In genomic region chr1:46790702-46791101, GRCh38 we compare ENCODE assay signal across 16 cellular contexts. TPM values are rescaled to one million over a fixed set of nuclear protein-coding genes. Genes with fewer than 3 reads are reported as not detected.
A peak's percentile ranks its signal among the peaks of the same experiment; 100 is the strongest.
DNase-seq lines count a peak whose midpoint lies in the region; ATAC-seq, FAIRE-seq and TF ChIP-seq lines count a peak whose summit lies in the region.
"Had no signal": no experiment of that assay in that cellular context is flagged by ENCODE, and none has a peak within 500 bp of the region (broad histone marks: within the 10 kb centered on the region; RNA-seq: fewer than 3 reads in every experiment).

No MANE protein-coding gene starts in this region.

- H3K27ac ChIP-seq in H9 (ENCODE audit: insufficient read length, low read depth, low read length) (no peak overlapping the region), endodermal cell (ENCODE audit: low read depth, low read length) (no peak overlapping the region), keratinocyte (ENCODE audit: control insufficient read depth, insufficient read depth, low read length) (no peak overlapping the region)
- H3K27ac ChIP-seq: C4-2B had no signal

- H3K79me1 ChIP-seq in H9 (ENCODE audit: insufficient read depth, low read depth, low read length, poor library complexity, severe bottlenecking), result no peaks in the 10 kb centered on the region

- H3K27me3 ChIP-seq in H9 (ENCODE audit: insufficient read depth, low read length) (no peaks in the 10 kb centered on the region), endodermal cell (ENCODE audit: control insufficient read depth, insufficient read depth, low read length, poor library complexity, severe bottlenecking) (no peaks in the 10 kb centered on the region), keratinocyte (ENCODE audit: control insufficient read depth, extremely low read depth, insufficient read depth, low read length) (no peaks in the 10 kb centered on the region)
- H3K27me3 ChIP-seq: BE2C had no signal

- H2BK12ac ChIP-seq in H9 (ENCODE audit: insufficient read length, low read depth, low read length), result peak overlapping the region; percentile 82

- H3K27ac Mint-ChIP-seq in H9, result no peak overlapping the region
- H3K27ac Mint-ChIP-seq in endodermal cell, result peak overlapping the region; percentile 65
- peak overlapping the region; percentile 22 for H3K27ac Mint-ChIP-seq in progenitor cell of endocrine pancreas
- H3K27ac Mint-ChIP-seq: CD4-positive, alpha-beta memory T cell had no signal

- no peaks in the 10 kb centered on the region for H3K23me2 ChIP-seq in H9 (ENCODE audit: insufficient read length, low read depth, low read length, poor library complexity, severe bottlenecking)

- no peaks in the 10 kb centered on the region for H4K20me1 ChIP-seq in H9 (ENCODE audit: control insufficient read depth, insufficient read depth, insufficient read length)
- H4K20me1 ChIP-seq in keratinocyte (ENCODE audit: control insufficient read depth, extremely low read depth, insufficient read depth, low read length), result no peaks in the 10 kb centered on the region

- FAIRE-seq in keratinocyte (lab: Jason Lieb, UNC), result no peak
- FAIRE-seq: A204.1, GM12891 had no signal

- no peak overlapping the region for H2AK5ac ChIP-seq in H9 (ENCODE audit: insufficient read length, low read length)

- dilution Hi-C loops in keratinocyte (cut with MboI; ENCODE audit: extremely low pct_ligation_motif_present, low sequenced_read_pairs), result no loop called here

- H3K9me3 ChIP-seq in H9 (ENCODE audit: control insufficient read depth, low read depth, low read length) (no peaks in the 10 kb centered on the region), endodermal cell (ENCODE audit: control insufficient read depth, low read length) (peaks cover 40% of the 10 kb centered on the region), keratinocyte (ENCODE audit: control insufficient read depth, low read depth, low read length) (no peaks in the 10 kb centered on the region)
- H3K9me3 ChIP-seq: BE2C had no signal

- H3K4me3 ChIP-seq in endodermal cell (ENCODE audit: low read length) (peak overlapping the region; percentile 39), keratinocyte (ENCODE audit: control insufficient read depth in 2 of 3, extremely low read depth in 1 of 3, insufficient read depth in 2 of 3, low read depth in 1 of 3, low read length in 3 of 3) (no peak overlapping the region)

- 0 out of 2 replicates have a peak overlapping the region, but pooled peaks have one; percentile 13 for H3K14ac ChIP-seq in H9 (ENCODE audit: insufficient read depth, low read length)

- H2BK15ac ChIP-seq in H9 (ENCODE audit: low read depth, low read length), result no peak overlapping the region

- H4K5ac ChIP-seq in H9 (ENCODE audit: insufficient read length, low read depth, low read length), result no peak overlapping the region

- no peak overlapping the region for H2BK5ac ChIP-seq in H9 (ENCODE audit: insufficient read length, low read length)

- no peak overlapping the region for H3K18ac ChIP-seq in H9 (ENCODE audit: insufficient read length, low read depth, low read length)

- no peak overlapping the region; the same call in 1 of the 2 replicates for H3K4ac ChIP-seq in H9 (ENCODE audit: low read depth, low read length)

- H3K9me3 Mint-ChIP-seq in H9, result peaks cover 26 to 38% of the 10 kb centered on the region in 2 experiments
- H3K9me3 Mint-ChIP-seq in endodermal cell, result peaks cover 55% of the 10 kb centered on the region
- peaks cover 13% of the 10 kb centered on the region for H3K9me3 Mint-ChIP-seq in progenitor cell of endocrine pancreas (ENCODE audit: low read depth)

- TF ChIP-seq CTCF in H9 (conservative IDR thresholded peaks at IDR 0.05) (no peak), endodermal cell (conservative IDR thresholded peaks at IDR 0.05) (no peak), keratinocyte (optimal IDR thresholded peaks at IDR 0.05 in 1 of 3, IDR thresholded peaks at IDR 0.05 in 1 of 3, conservative IDR thresholded peaks at IDR 0.05 in 1 of 3; ENCODE audit: extremely low read depth in 1 of 3, insufficient read depth in 2 of 3, low read length in 3 of 3) (no peak), progenitor cell of endocrine pancreas (IDR thresholded peaks at IDR 0.05; ENCODE audit: unreplicated experiment) (no peak)

- H2AFZ ChIP-seq in H9 (ENCODE audit: low read length) (no peak overlapping the region), keratinocyte (ENCODE audit: control insufficient read depth, low read length) (peak overlapping the region; percentile 28)

- H3K4me2 ChIP-seq in H9 (ENCODE audit: insufficient read depth, insufficient read length, low read length) (no peak overlapping the region), keratinocyte (ENCODE audit: control insufficient read depth, extremely low read depth, insufficient read depth, low read depth, low read length) (no peak overlapping the region)

- H2BK20ac ChIP-seq in H9 (ENCODE audit: low read depth, low read length, poor library complexity, severe bottlenecking), result no peak overlapping the region

- H3K79me2 ChIP-seq in H9 (ENCODE audit: insufficient read depth, low read length) (no peaks in the 10 kb centered on the region), keratinocyte (ENCODE audit: control insufficient read depth, insufficient read depth, low read length) (no peaks in the 10 kb centered on the region)

- H3K36me3 Mint-ChIP-seq in H9 (ENCODE audit: insufficient read depth in 1 of 3, low read depth in 3 of 3) (peaks cover 9 to 19% (median 16%) of the 10 kb centered on the region in 3 experiments), endodermal cell (ENCODE audit: low read depth) (peaks cover 4% of the 10 kb centered on the region), progenitor cell of endocrine pancreas (ENCODE audit: insufficient read depth) (peaks cover 3% of the 10 kb centered on the region)
- H3K36me3 Mint-ChIP-seq: CD4-positive, alpha-beta memory T cell had no signal

- no peak overlapping the region for H3K23ac ChIP-seq in H9 (ENCODE audit: insufficient read length, low read depth, low read length)

- DNase-seq in H9, result no peak
- no peak for DNase-seq in endodermal cell
- DNase-seq in keratinocyte (ENCODE audit: low read depth, low spot score), result no peak
- no peak for DNase-seq in progenitor cell of endocrine pancreas (ENCODE audit: low spot score, unreplicated experiment)
- no peak for DNase-seq in effector CD4-positive, alpha-beta T cell
- DNase-seq: BE2C; CD4-positive, alpha-beta memory T cell; DMS79; H7 had no signal

- H3K4me3 Mint-ChIP-seq in H9 (no peak overlapping the region), endodermal cell (no peak overlapping the region), progenitor cell of endocrine pancreas (ENCODE audit: low read depth) (no peak overlapping the region)
- H3K4me3 Mint-ChIP-seq: CD4-positive, alpha-beta memory T cell had no signal

- H3K9ac ChIP-seq in H9 (ENCODE audit: extremely low read depth, insufficient read length, low read length) (no peak overlapping the region), endodermal cell (ENCODE audit: extremely low read depth, low read length, poor library complexity, severe bottlenecking) (no peak overlapping the region), keratinocyte (ENCODE audit: control insufficient read depth, extremely low read depth, insufficient read depth, low read length) (no peak overlapping the region)

- H3K4me1 ChIP-seq in H9 (ENCODE audit: insufficient read depth, low read length) (no peaks in the 10 kb centered on the region), endodermal cell (ENCODE audit: control insufficient read depth, insufficient read depth, low read length) (peaks cover 7% of the 10 kb centered on the region), keratinocyte (ENCODE audit: control insufficient read depth, extremely low read depth, insufficient read depth, low read length) (peaks cover 14% of the 10 kb centered on the region)
- H3K4me1 ChIP-seq: BE2C had no signal

- H3K56ac ChIP-seq in H9 (ENCODE audit: insufficient read length, low read depth, low read length), result no peak overlapping the region

- no peak overlapping the region for H3T11ph ChIP-seq in H9 (ENCODE audit: low read length)

- ATAC-seq in GM21381 (IDR thresholded peaks at IDR 0.05; ENCODE audit: unreplicated experiment) (no peak), GM18498 (IDR thresholded peaks at IDR 0.05; ENCODE audit: unreplicated experiment) (no peak)

- H3K9me1 ChIP-seq in keratinocyte (ENCODE audit: control insufficient read depth, extremely low read depth, insufficient read depth, low read length), result no peaks in the 10 kb centered on the region

- no peak overlapping the region for H4K8ac ChIP-seq in H9 (replicated peaks; ENCODE audit: insufficient read length, low read depth, low read length)

- peaks cover 8% of the 10 kb centered on the region for H3K27me3 Mint-ChIP-seq in H9 (ENCODE audit: low read depth)
- peaks cover 5% of the 10 kb centered on the region for H3K27me3 Mint-ChIP-seq in endodermal cell (ENCODE audit: insufficient read depth)
- H3K27me3 Mint-ChIP-seq in progenitor cell of endocrine pancreas, result no peaks in the 10 kb centered on the region

- H3K4me1 Mint-ChIP-seq in H9 (peaks cover 19 to 26% of the 10 kb centered on the region in 2 experiments), endodermal cell (peaks cover 28% of the 10 kb centered on the region), progenitor cell of endocrine pancreas (ENCODE audit: low read depth) (peaks cover 25% of the 10 kb centered on the region)
- H3K4me1 Mint-ChIP-seq: CD4-positive, alpha-beta memory T cell had no signal

- H3K36me3 ChIP-seq in endodermal cell (ENCODE audit: control insufficient read depth, insufficient read depth, low read length) (no peaks in the 10 kb centered on the region), keratinocyte (ENCODE audit: control insufficient read depth in 2 of 2, extremely low read depth in 1 of 2, insufficient read depth in 2 of 2, low read length in 2 of 2) (no peaks in the 10 kb centered on the region)
- H3K36me3 ChIP-seq: BE2C had no signal

- no peak overlapping the region for H2BK120ac ChIP-seq in H9 (ENCODE audit: low read depth, low read length, poor library complexity, severe bottlenecking)

- H4K91ac ChIP-seq in H9 (ENCODE audit: insufficient read length, low read depth, low read length), result no peak overlapping the region

RNA-seq across cellular contexts. Expression of gene CYP4B1, which starts 8.1 kb away (rescaled TPM):
- total RNA-seq in H9 (2021) (not detected in 2 replicates), endodermal cell (1 to 10 TPM in 1 of 2 donors, under 1 TPM in 1; 0.92 to 2.0 TPM), progenitor cell of endocrine pancreas (0.80 TPM in 1 of 2 replicates, not detected in the other)
- 0.36 TPM for polyA plus RNA-seq in endodermal cell (2013, experiment 1 of 2)
- polyA plus RNA-seq in endodermal cell (2013, experiment 2 of 2), result not detected
- polyA plus RNA-seq in keratinocyte, result 0.49 to 3.9 TPM (median 2.1 TPM) in 3 replicates
- 30.5 TPM for polyA plus RNA-seq in keratinocyte (2011; ENCODE audit: low read depth)
- 2.1 and 2.2 TPM in 2 replicates for polyA plus RNA-seq in keratinocyte (2011; cell fraction: cytosol; rRNA removed)
- 13.7 and 15.7 TPM in 2 replicates for polyA plus RNA-seq in keratinocyte (2011; cell fraction: nucleus; rRNA removed)
- polyA plus RNA-seq in keratinocyte (2012; ENCODE audit: low replicate concordance), result 0.56 and 35.4 TPM in 2 replicates
- 1.2 to 3.9 TPM (median 1.4 TPM) in 3 replicates for polyA minus RNA-seq in keratinocyte
- polyA minus RNA-seq in keratinocyte (2011; cell fraction: cytosol; rRNA and poly(A)+ RNA removed), result 2.7 TPM
- polyA minus RNA-seq in keratinocyte (2011; cell fraction: nucleus; rRNA and poly(A)+ RNA removed), result 5.8 and 12.3 TPM in 2 replicates
- total RNA-seq: CD4-positive, alpha-beta memory T cell; G401; H7; HT1080 had no signal

Comparison
In these comparisons a context has a peak if more than half of its experiments do, and no peak if none do; other contexts are left out.
1. H3K27ac Mint-ChIP-seq: peak in endodermal cell (single experiment) and progenitor cell of endocrine pancreas (single experiment); none in H9 (0 of 3).